ENCODE assay signal across 8 cellular contexts in the genomic region with DNA sequence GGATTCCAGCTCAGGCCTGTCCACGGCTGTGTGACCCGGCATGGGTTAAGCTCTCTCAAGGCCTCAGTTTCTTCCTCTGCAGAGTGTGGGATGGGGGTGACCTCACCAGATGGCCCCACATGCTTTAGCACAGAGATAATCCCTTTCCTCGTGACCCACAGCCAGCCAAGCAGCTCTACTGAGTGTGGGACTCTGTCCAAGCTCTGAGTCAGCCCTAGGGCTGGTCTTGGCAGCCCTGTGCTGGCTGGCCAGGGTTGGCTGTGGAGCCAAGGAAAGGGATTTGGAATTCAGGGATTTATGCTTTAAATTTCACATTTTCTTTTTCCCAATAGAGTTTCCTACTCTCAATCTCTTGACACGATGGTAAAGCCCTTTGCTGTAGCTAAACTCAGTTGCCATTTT. TPM values are rescaled to one million over a fixed set of nuclear protein-coding genes. Genes with fewer than 3 reads are reported as not detected.
A peak's percentile ranks its signal among the peaks of the same experiment; 100 is the strongest.
DNase-seq lines count a peak whose midpoint lies in the region; ATAC-seq, FAIRE-seq and TF ChIP-seq lines count a peak whose summit lies in the region.

No MANE protein-coding gene starts in this region.

- TF ChIP-seq EP300 in sigmoid colon (IDR thresholded peaks at IDR 0.05) = peak in 1 of 4 donors; percentile 83

- ATAC-seq in left ventricle myocardium superior (peak; percentile 93), HG02938 (IDR thresholded peaks at IDR 0.05; ENCODE audit: unreplicated experiment) (no peak), HG02852 (IDR thresholded peaks at IDR 0.05; ENCODE audit: unreplicated experiment) (no peak)

- TF ChIP-seq CTCF in sigmoid colon (IDR thresholded peaks at IDR 0.05) = no peak

- peak; percentile 57 for FAIRE-seq in H54 (lab: Jason Lieb, UNC)

- TF ChIP-seq POLR2A in H54 (IDR thresholded peaks at IDR 0.05; ENCODE audit: low read depth, low read length) = no peak
- TF ChIP-seq POLR2A in sigmoid colon (IDR thresholded peaks at IDR 0.05) = no peak

- DNase-seq in H54 (ENCODE audit: insufficient read length, low spot score) = peak; percentile 95
- DNase-seq in left ventricle myocardium superior = peak; percentile 86
- DNase-seq in sigmoid colon = peak; percentile 97
- DNase-seq in NCI-H1417 (lab: John Stamatoyannopoulos, UW) = no peak
- no peak for DNase-seq in NCI-H69 (lab: John Stamatoyannopoulos, UW)

- H3K36me3 ChIP-seq in sigmoid colon = no peaks in the 10 kb centered on the region

- H3K27me3 ChIP-seq in sigmoid colon = no peaks in the 10 kb centered on the region

- 37 to 67% methylated on average over 4 of the region's 4 CpGs for WGBS in sigmoid colon, 2 donors

- peak overlapping the region; percentile 34 for H3K27ac ChIP-seq in angular gyrus (ENCODE audit: low read depth, low read length)
- H3K27ac ChIP-seq in sigmoid colon = peak overlapping the region; percentile 81 to 96 (median 87)

- intact Hi-C loops in left ventricle myocardium superior (cut with micrococcal nuclease) (no loop called here), sigmoid colon (cut with DNase I) (no loop called here)

- H3K9me3 ChIP-seq in sigmoid colon = no peaks in the 10 kb centered on the region

- H3K4me3 ChIP-seq in sigmoid colon = no peak overlapping the region

- H3K4me1 ChIP-seq in sigmoid colon = peaks cover 0 to 63% (median 44%) of the 10 kb centered on the region in 4 donors

RNA-seq across cellular contexts. Expression of gene SPON2, which starts 19.7 kb away (rescaled TPM):
- 22.8 TPM for total RNA-seq in left ventricle myocardium superior
- total RNA-seq in sigmoid colon = 100 to 1,000 TPM in 1 of 4 donors, 10 to 100 TPM in 3; 33.6 to 165 (median 79.8) TPM
- 10 to 100 TPM in 2 of 3 donors, 1 to 10 TPM in 1; 8.6 to 33.6 (median 25.2) TPM for polyA plus RNA-seq in sigmoid colon

RNA-seq across cellular contexts. Expression of gene CTBP1, which starts 56.8 kb away (rescaled TPM):
- 133 TPM for total RNA-seq in left ventricle myocardium superior
- total RNA-seq in sigmoid colon = 100 to 1,000 TPM in 3 of 4 donors, 10 to 100 TPM in 1; 98.9 to 160 (median 129) TPM
- 100 to 1,000 TPM in 1 of 3 donors, 10 to 100 TPM in 2; 67.9 to 162 (median 71.4) TPM for polyA plus RNA-seq in sigmoid colon

Comparison
In these comparisons a context has a peak if more than half of its experiments do, and no peak if none do; other contexts are left out.
1. DNase-seq: peak in H54 (single experiment), left ventricle myocardium superior (single experiment) and sigmoid colon (single experiment); none in NCI-H1417 (0 of 3) and NCI-H69 (single experiment).